Comparison of ENCODE assay signal across 11 cellular contexts in the genomic region with DNA sequence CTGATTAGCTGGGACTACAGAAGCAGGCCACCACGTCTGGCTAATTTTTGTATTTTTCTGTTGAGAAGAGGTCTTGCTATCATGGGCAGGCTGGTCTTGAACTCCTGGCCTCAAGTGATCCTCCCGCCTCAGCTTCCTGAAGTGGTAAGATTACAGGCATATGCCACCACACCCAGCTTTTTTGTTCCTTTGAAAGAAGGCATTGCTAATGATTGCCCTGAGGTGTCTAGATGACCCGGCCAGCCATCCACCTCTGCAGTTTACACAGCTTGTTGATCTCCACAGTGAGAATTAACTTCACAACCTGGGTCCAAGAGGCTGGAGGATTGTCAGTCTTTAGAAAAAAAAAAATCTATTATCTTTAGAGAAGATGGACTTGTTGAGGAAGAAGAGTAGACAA. TPM values are rescaled to one million over a fixed set of nuclear protein-coding genes. Genes with fewer than 3 reads are reported as not detected.
A peak's percentile ranks its signal among the peaks of the same experiment; 100 is the strongest.
DNase-seq lines count a peak whose midpoint lies in the region; ATAC-seq and TF ChIP-seq lines count a peak whose summit lies in the region.
"Had no signal": no experiment of that assay in that cellular context is flagged by ENCODE, and none has a peak within 500 bp of the region (broad histone marks: within the 10 kb centered on the region; RNA-seq: fewer than 3 reads in every experiment).

No MANE protein-coding gene starts in this region.

- DNase-seq in CD4-positive, alpha-beta memory T cell = no peak
- DNase-seq in coronary artery (ENCODE audit: low spot score) = no peak
- no peak for DNase-seq in prostate gland (ENCODE audit: low spot score)
- no peak for DNase-seq in hippocampal formation (lab: John Stamatoyannopoulos, UW)
- DNase-seq in NCI-H748 (lab: John Stamatoyannopoulos, UW; ENCODE audit: unreplicated experiment) = no peak
- DNase-seq: SJCRH30; stimulated activated CD8-positive, alpha-beta memory T cell treated with anti-CD3 and anti-CD28 coated beads, Interleukin-4, amount 100 ng/mL, for 48 hours had no signal

- H3K4me1 Mint-ChIP-seq in CD4-positive, alpha-beta memory T cell = peaks cover 56 to 97% (median 82%) of the 10 kb centered on the region in 4 donors

- H3K36me3 ChIP-seq in CD4-positive, alpha-beta memory T cell (ENCODE audit: insufficient read depth, low read length) = no peaks in the 10 kb centered on the region
- H3K36me3 ChIP-seq in OCI-LY1 (ENCODE audit: insufficient read depth, low read length) = peaks cover 11% of the 10 kb centered on the region; the same call in 1 of the 2 replicates
- H3K36me3 ChIP-seq in prostate gland = no peaks in the 10 kb centered on the region
- H3K36me3 ChIP-seq: HAP-1 had no signal

- peak overlapping the region; percentile 87 to 94 (median 93) for H3K27ac Mint-ChIP-seq in CD4-positive, alpha-beta memory T cell

- H3K9me3 Mint-ChIP-seq in CD4-positive, alpha-beta memory T cell = no peaks in the 10 kb centered on the region

- ATAC-seq in HG02870 (IDR thresholded peaks at IDR 0.05; ENCODE audit: unreplicated experiment) (no peak), GM21619 (IDR thresholded peaks at IDR 0.05; ENCODE audit: unreplicated experiment) (no peak)

- POLR2A ChIA-PET in CD4-positive, alpha-beta memory T cell (lab: Charles Lee; ENCODE audit: partially characterized antibody) = interaction anchor here (2.4 to 15.7 kb wide), 4 partner anchors 10 to 56 kb away, joined by 13 to 167 read pairs (median 66); partner anchors contain the start of gene SMAD3

- H4K20me1 ChIP-seq in OCI-LY1 (ENCODE audit: insufficient read depth, low read length) = no peaks in the 10 kb centered on the region

- no peak overlapping the region for H3K9ac ChIP-seq in OCI-LY1 (ENCODE audit: low read length)

- intact Hi-C loops in CD4-positive, alpha-beta memory T cell (cut with micrococcal nuclease) = no loop called here
- intact Hi-C loops in prostate gland (cut with DNase I) = loop anchor here (5.0 kb wide), 1 partner anchor 57 kb away; the partner anchor contains the start of gene SMAD3

- no peak overlapping the region for H2AFZ ChIP-seq in OCI-LY1 (ENCODE audit: low read length)

- no peaks in the 10 kb centered on the region for H3K9me3 ChIP-seq in CD4-positive, alpha-beta memory T cell (ENCODE audit: control insufficient read depth in 1 of 2, low read length in 2 of 2)
- no peaks in the 10 kb centered on the region for H3K9me3 ChIP-seq in OCI-LY1 (ENCODE audit: low read length)
- H3K9me3 ChIP-seq in prostate gland = no peaks in the 10 kb centered on the region
- H3K9me3 ChIP-seq: HAP-1, SJCRH30 had no signal

- H3K36me3 Mint-ChIP-seq in CD4-positive, alpha-beta memory T cell = peaks cover 10 to 35% of the 10 kb centered on the region in 2 donors

- no peaks in the 10 kb centered on the region for H3K27me3 ChIP-seq in CD4-positive, alpha-beta memory T cell (ENCODE audit: insufficient read depth, low read length)
- H3K27me3 ChIP-seq in OCI-LY1 (ENCODE audit: insufficient read depth, low read length) = no peaks in the 10 kb centered on the region
- H3K27me3 ChIP-seq in prostate gland (replicated peaks; ENCODE audit: insufficient read depth) = no peaks in the 10 kb centered on the region
- H3K27me3 ChIP-seq: SJCRH30 had no signal

- no peaks in the 10 kb centered on the region for H3K27me3 Mint-ChIP-seq in CD4-positive, alpha-beta memory T cell

- H3K4me3 ChIP-seq in CD4-positive, alpha-beta memory T cell (ENCODE audit: low read length in 2 of 2) = no peak overlapping the region
- H3K4me3 ChIP-seq in OCI-LY1 (ENCODE audit: low read depth, low read length, poor library complexity, severe bottlenecking) (no peak overlapping the region), coronary artery (no peak overlapping the region), prostate gland (no peak overlapping the region)
- H3K4me3 ChIP-seq: HAP-1, SJCRH30 had no signal

- 78% methylated on average over 3 of the region's 3 CpGs for WGBS in prostate gland

- no peak overlapping the region for H3K4me2 ChIP-seq in OCI-LY1 (ENCODE audit: low read length)

- no peak for TF ChIP-seq POLR2A in prostate gland (IDR thresholded peaks at IDR 0.05)

- no peaks in the 10 kb centered on the region for H3F3A ChIP-seq in OCI-LY1 (ENCODE audit: insufficient read depth, low read length)

- TF ChIP-seq CTCF in OCI-LY1 (IDR thresholded peaks at IDR 0.05; ENCODE audit: low read length) = no peak
- TF ChIP-seq CTCF in coronary artery (IDR thresholded peaks at IDR 0.05) = no peak
- no peak for TF ChIP-seq CTCF in prostate gland (IDR thresholded peaks at IDR 0.05)

- no peaks in the 10 kb centered on the region for H3K9me2 ChIP-seq in OCI-LY1 (ENCODE audit: low read depth, low read length)

- H3K27ac ChIP-seq in CD4-positive, alpha-beta memory T cell (ENCODE audit: low read depth, low read length) = peak overlapping the region; percentile 35
- H3K27ac ChIP-seq in OCI-LY1 (ENCODE audit: low read depth, low read length, poor library complexity, severe bottlenecking) (peak overlapping the region; percentile 15), coronary artery (peak overlapping the region; percentile 49 to 88), prostate gland (peak overlapping the region; percentile 74 to 83)

- H3K4me1 ChIP-seq in CD4-positive, alpha-beta memory T cell (ENCODE audit: insufficient read depth, low read length) = peaks cover 99% of the 10 kb centered on the region
- peaks cover 61% of the 10 kb centered on the region for H3K4me1 ChIP-seq in OCI-LY1 (ENCODE audit: insufficient read depth, low read length, severe bottlenecking)
- H3K4me1 ChIP-seq in prostate gland (replicated peaks) = peaks cover 20% of the 10 kb centered on the region

- CTCF ChIA-PET in CD4-positive, alpha-beta memory T cell (lab: Charles Lee; ENCODE audit: partially characterized antibody) = interaction anchor here (0.6 to 2.0 kb wide), 3 partner anchors 10 to 55 kb away, joined by 3 to 6 read pairs (median 6); no protein-coding TSS in a partner anchor

- peaks cover 17% of the 10 kb centered on the region; the same call in 1 of the 2 replicates for H3K79me2 ChIP-seq in OCI-LY1 (ENCODE audit: insufficient read depth, low read length)

- H3K4me3 Mint-ChIP-seq in CD4-positive, alpha-beta memory T cell = peak overlapping the region in 4 of 8 donors; percentile 31 to 61 (median 46)

RNA-seq across cellular contexts. Expression of gene SMAD3, which starts 58.7 kb away (rescaled TPM):
- 100 to 1,000 TPM; 189 to 197 TPM for total RNA-seq in CD4-positive, alpha-beta memory T cell
- polyA plus RNA-seq in CD4-positive, alpha-beta memory T cell = 10 to 100 TPM; 14.6 to 31.9 TPM
- total RNA-seq in prostate gland = 10 to 100 TPM; 30.6 to 45.4 TPM

Comparison
In these comparisons a context has a peak if more than half of its experiments do, and no peak if none do; other contexts are left out.
1. H3K27ac ChIP-seq: peak in every context shown above with its lines; median percentile 78 in prostate gland; 68 in coronary artery; 35 in CD4-positive, alpha-beta memory T cell; 15 in OCI-LY1.
2. RNA of gene SMAD3, which starts 58.7 kb away (total RNA-seq): 189 to 197 TPM in CD4-positive, alpha-beta memory T cell; 30.6 to 45.4 TPM in prostate gland; every median in the first group is over 4 times any median in the second.